ENCODE assay signal across 24 cellular contexts in the genomic region with DNA sequence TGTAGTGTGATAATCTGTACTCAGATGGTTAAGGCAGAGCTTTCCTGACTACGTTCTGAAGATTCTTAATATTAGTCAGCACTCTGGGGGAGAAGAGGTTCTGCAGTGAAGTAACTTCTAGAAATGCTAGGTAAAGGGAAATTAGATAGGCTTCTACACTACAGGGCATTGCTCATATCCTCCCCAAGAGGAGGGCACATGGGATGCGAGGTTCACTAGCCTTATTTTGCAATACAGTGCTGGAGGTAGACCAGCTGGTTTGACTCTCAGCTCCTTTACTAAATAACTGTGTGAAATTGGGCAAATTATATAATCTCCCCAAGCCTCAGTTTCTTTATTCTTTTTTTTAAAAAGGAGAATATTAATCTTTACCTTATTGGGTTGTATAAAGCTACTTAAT.
"Had no signal": no experiment of that assay in that cellular context is flagged by ENCODE, and none has a peak within 500 bp of the region (broad histone marks: within the 10 kb centered on the region; RNA-seq: fewer than 3 reads in every experiment).

No MANE protein-coding gene starts in this region.

- ATAC-seq: foreskin keratinocyte, gastroesophageal sphincter, heart left ventricle, left colon, left lung, left ventricle myocardium superior, lower lobe of right lung, mucosa of descending colon had no signal

- H3K9me3 ChIP-seq: colonic mucosa, lower lobe of right lung, mucosa of descending colon had no signal

- H3K27ac ChIP-seq: colonic mucosa, dorsolateral prefrontal cortex, esophagus muscularis mucosa, foreskin keratinocyte, gastroesophageal sphincter, heart left ventricle, hepatocyte, left lung, lower lobe of right lung had no signal

- H2AFZ ChIP-seq: hepatocyte had no signal

- DNase-seq: colonic mucosa; cortex of kidney; dermis blood vessel endothelial cell; dorsolateral prefrontal cortex; effector CD4-positive, alpha-beta T cell; effector memory CD4-positive, alpha-beta T cell; foreskin keratinocyte; heart left ventricle; hypothalamus; immature natural killer cell; islet precursor cell; kidney; left colon; left lung; left ventricle myocardium superior; lower lobe of right lung; mesenchymal stem cell; mucosa of descending colon; naive B cell had no signal

- H3K79me2 ChIP-seq: hepatocyte had no signal

- H3K27me3 ChIP-seq: colonic mucosa, dorsolateral prefrontal cortex, esophagus muscularis mucosa, foreskin keratinocyte, gastroesophageal sphincter, heart left ventricle, hepatocyte, left lung had no signal

- H3K4me3 ChIP-seq: colonic mucosa, dorsolateral prefrontal cortex, esophagus muscularis mucosa, gastroesophageal sphincter, heart left ventricle, hepatocyte, left lung, lower lobe of right lung, mucosa of descending colon had no signal

- H3K36me3 ChIP-seq: colonic mucosa, esophagus muscularis mucosa, gastroesophageal sphincter, heart left ventricle, left lung, lower lobe of right lung had no signal

- H3K4me2 ChIP-seq: hepatocyte had no signal

- FAIRE-seq: endothelial cell of umbilical vein, frontal cortex, kidney had no signal

- H3K4me1 ChIP-seq: colonic mucosa, esophagus muscularis mucosa, foreskin keratinocyte, gastroesophageal sphincter, heart left ventricle, left lung, lower lobe of right lung had no signal
